9 cellular contexts compared by ENCODE assay signal in the genomic region with DNA sequence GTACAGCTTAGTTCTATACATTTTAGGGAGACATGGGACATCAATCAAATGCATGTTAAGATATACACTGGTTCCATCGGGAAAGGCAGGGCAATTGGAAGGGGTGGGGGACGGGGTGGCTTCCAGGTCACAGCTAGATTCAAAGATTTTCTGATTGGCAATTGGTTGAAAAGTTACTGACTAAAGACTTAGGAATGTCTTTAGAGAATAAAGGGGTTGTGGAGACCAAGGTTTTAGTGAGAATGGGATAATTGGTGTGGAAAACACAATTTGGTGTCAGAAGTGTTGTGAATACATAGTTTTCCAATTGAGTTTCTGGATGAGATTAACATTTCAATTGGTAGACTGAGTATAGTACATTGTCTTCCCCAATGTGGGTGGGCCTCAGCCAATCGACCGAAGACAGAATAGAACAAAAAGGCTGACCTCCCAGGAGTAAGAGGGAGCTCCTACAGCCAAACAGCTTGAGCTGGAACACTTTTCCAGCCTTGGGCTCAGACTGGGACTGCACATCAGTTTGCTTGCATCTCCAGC. TPM values are rescaled to one million over a fixed set of nuclear protein-coding genes. Genes with fewer than 3 reads are reported as not detected.
DNase-seq lines count a peak whose midpoint lies in the region; ATAC-seq and TF ChIP-seq lines count a peak whose summit lies in the region.
"Had no signal": no experiment of that assay in that cellular context is flagged by ENCODE, and none has a peak within 500 bp of the region (broad histone marks: within the 10 kb centered on the region; RNA-seq: fewer than 3 reads in every experiment).

No MANE protein-coding gene starts in this region.

- peaks cover 7% of the 10 kb centered on the region for H3K4me1 ChIP-seq in cardiac muscle cell (ENCODE audit: low read depth)
- H3K4me1 ChIP-seq in mesendoderm (ENCODE audit: control insufficient read depth, low read depth, low read length): no peaks in the 10 kb centered on the region
- H3K4me1 ChIP-seq in transverse colon: peaks cover 0 to 16% (median 3%) of the 10 kb centered on the region in 4 donors

- no peak overlapping the region for H2BK15ac ChIP-seq in mesendoderm (replicated peaks; ENCODE audit: low read depth)

- H3K27me3 ChIP-seq in cardiac muscle cell (no peaks in the 10 kb centered on the region), mesendoderm (ENCODE audit: insufficient read depth, low read length, poor library complexity) (no peaks in the 10 kb centered on the region), transverse colon (peaks cover 11% of the 10 kb centered on the region)

- H3K79me2 ChIP-seq in mesendoderm (ENCODE audit: control insufficient read depth, insufficient read depth, low read length): no peaks in the 10 kb centered on the region

- no peak for TF ChIP-seq EP300 in transverse colon (IDR thresholded peaks at IDR 0.05; ENCODE audit: low read depth)

- H3K9me3 ChIP-seq in cardiac muscle cell (ENCODE audit: low read depth) (no peaks in the 10 kb centered on the region), transverse colon (no peaks in the 10 kb centered on the region)

- H2AK5ac ChIP-seq in mesendoderm (ENCODE audit: low read length): no peak overlapping the region

- TF ChIP-seq CTCF in cardiac muscle cell (IDR thresholded peaks at IDR 0.05; ENCODE audit: low read depth, low read length) (no peak), transverse colon (IDR thresholded peaks at IDR 0.05) (no peak)

- H3K79me1 ChIP-seq in mesendoderm (ENCODE audit: low read length): no peaks in the 10 kb centered on the region

- DNase-seq in cardiac muscle cell (ENCODE audit: low read depth in 1 of 2, low spot score in 1 of 2) (peak in 1 of 2 donors; percentile 12), Right ventricle myocardium inferior (ENCODE audit: missing footprints) (no peak), astrocyte of the hippocampus (ENCODE audit: low read depth, low spot score) (peak; percentile 84), mesendoderm (peak; percentile 84), transverse colon (no peak), NCI-H446 (lab: John Stamatoyannopoulos, UW) (no peak)
- DNase-seq in stimulated activated CD8-positive, alpha-beta memory T cell treated with anti-CD3 and anti-CD28 coated beads, Interleukin-4, amount 100 ng/mL, for 48 hours: no peak
- DNase-seq: NCI-H2107 had no signal

- TF ChIP-seq POLR2A in transverse colon (IDR thresholded peaks at IDR 0.05): no peak

- H3K23ac ChIP-seq in mesendoderm (ENCODE audit: low read length): no peak overlapping the region

- H3K4ac ChIP-seq in mesendoderm (ENCODE audit: low read depth, low read length): peak overlapping the region; percentile 70

- H3K36me3 ChIP-seq in cardiac muscle cell (no peaks in the 10 kb centered on the region), mesendoderm (ENCODE audit: control insufficient read depth, insufficient read depth, low read length) (no peaks in the 10 kb centered on the region), transverse colon (no peaks in the 10 kb centered on the region)

- peak overlapping the region; percentile 39 for H2BK120ac ChIP-seq in mesendoderm (ENCODE audit: low read depth, low read length)

- no peak overlapping the region for H4K8ac ChIP-seq in mesendoderm (ENCODE audit: low read depth, low read length)

- no peak overlapping the region for H3K18ac ChIP-seq in mesendoderm (ENCODE audit: low read length)

- H3K56ac ChIP-seq in mesendoderm (ENCODE audit: low read length): peak overlapping the region; percentile 86

- H3K4me3 ChIP-seq in cardiac muscle cell (peak overlapping the region; percentile 55), mesendoderm (ENCODE audit: low read length) (no peak overlapping the region), transverse colon (no peak overlapping the region)

- intact Hi-C loops in Right ventricle myocardium inferior (cut with DNase I): no loop called here
- intact Hi-C loops in transverse colon (cut with DNase I; ENCODE audit: low total_unique reads): no loop called here

- no peak overlapping the region for H2BK5ac ChIP-seq in mesendoderm (ENCODE audit: low read length)

- no peak overlapping the region for H4K5ac ChIP-seq in mesendoderm (ENCODE audit: low read length)

- no peak for ATAC-seq in Right ventricle myocardium inferior
- ATAC-seq in HG02981 (IDR thresholded peaks at IDR 0.05; ENCODE audit: unreplicated experiment): no peak

- H3K4me2 ChIP-seq in mesendoderm (ENCODE audit: low read length): no peak overlapping the region

- no CpG with 5 or more reads among the region's 4 CpGs for WGBS in mesendoderm (ENCODE audit: extremely low coverage, insufficient coverage, low lambda C conversion rate)
- 27 to 51% methylated on average over 4 of the region's 4 CpGs for WGBS in transverse colon (ENCODE audit: low coverage in 1 of 2), 2 donors

- H3K9ac ChIP-seq in mesendoderm (ENCODE audit: low read length): no peak overlapping the region

- in situ Hi-C loops in transverse colon (cut with MboI; ENCODE audit: low pct_ligation_motif_present in 1 of 4, low pct_unique_long_range_greater_than_20kb in 1 of 4, low sequenced_read_pairs in 3 of 4): loop anchor here in 1 of 4 donors (25.0 kb wide), 1 partner anchor 439 kb away; no protein-coding TSS in a partner anchor

- H3K27ac ChIP-seq in cardiac muscle cell (no peak overlapping the region), mesendoderm (ENCODE audit: low read depth, low read length) (peak overlapping the region; percentile 85), transverse colon (peak overlapping the region in 3 of 4 donors; percentile 69 to 81 (median 77))

RNA-seq across cellular contexts. Expression of gene CCDC169, which starts 1.0 kb away (rescaled TPM):
- total RNA-seq in cardiac muscle cell (3.1 and 6.9 TPM in 2 replicates), Right ventricle myocardium inferior (not detected), transverse colon (under 1 TPM in 2 of 4 donors, not detected in 2; 0.48 to 0.55 TPM)
- polyA plus RNA-seq in cardiac muscle cell: 6.9 and 16.0 TPM in 2 replicates
- 15.9 TPM for polyA plus RNA-seq in mesendoderm (2013, experiment 1 of 2)
- polyA plus RNA-seq in mesendoderm (2013, experiment 2 of 2): 17.6 TPM

RNA-seq across cellular contexts. Expression of gene SPART, which starts 47.6 kb away (rescaled TPM):
- total RNA-seq in cardiac muscle cell (30.8 and 34.2 TPM in 2 replicates), Right ventricle myocardium inferior (41.7 TPM), transverse colon (10 to 100 TPM; 14.1 to 27.6 (median 18.2) TPM)
- polyA plus RNA-seq in cardiac muscle cell: 26.7 and 29.4 TPM in 2 replicates
- 86.7 TPM for polyA plus RNA-seq in mesendoderm (2013, experiment 1 of 2)
- 90.8 TPM for polyA plus RNA-seq in mesendoderm (2013, experiment 2 of 2)

Comparison
In these comparisons a context has a peak if more than half of its experiments do, and no peak if none do; other contexts are left out.
1. DNase-seq: peak in astrocyte of the hippocampus (single experiment) and mesendoderm (single experiment); none in Right ventricle myocardium inferior (single experiment), transverse colon (single experiment), NCI-H446 (0 of 2) and stimulated activated CD8-positive, alpha-beta memory T cell treated with anti-CD3 and anti-CD28 coated beads, Interleukin-4, amount 100 ng/mL, for 48 hours (single experiment).